Comparison of ENCODE assay signal across 25 cellular contexts in genomic region chr16:13099822-13100221, GRCh38.
"Had no signal": no experiment of that assay in that cellular context is flagged by ENCODE, and none has a peak within 500 bp of the region (broad histone marks: within the 10 kb centered on the region; RNA-seq: fewer than 3 reads in every experiment).

No MANE protein-coding gene starts in this region.

- H3K36me3 Mint-ChIP-seq: activated CD8-positive, alpha-beta memory T cell treated with anti-CD3 and anti-CD28 coated beads, Interleukin-2, amount 10 ng/mL, durations not matched to agents 7 days and 5 days; activated naive CD4-positive, alpha-beta T cell treated with anti-CD3 and anti-CD28 coated beads, Interleukin-2, amount 50 U/mL, for 72 hours had no signal

- DNase-seq: activated B cell treated with CpG ODN at 0.5 μM for 24 hours; activated CD4-positive, alpha-beta T cell treated with anti-CD3 and anti-CD28 coated beads for 36 hours; activated CD8-positive, alpha-beta memory T cell treated with anti-CD3 and anti-CD28 coated beads, Interleukin-2, amount 10 ng/mL, durations not matched to agents 7 days and 5 days; activated CD8-positive, alpha-beta T cell treated with anti-CD3 and anti-CD28 coated beads, Interleukin-2, amount 10 ng/mL, durations not matched to agents 7 days and 5 days; activated naive CD4-positive, alpha-beta T cell; activated T-cell treated with anti-CD3 and anti-CD28 coated beads, Interleukin-2, amount 50 U/mL, for 72 hours; anterior cingulate cortex; dermis blood vessel endothelial cell; effector CD4-positive, alpha-beta T cell; esophagus squamous epithelium; foreskin melanocyte; kidney glomerular epithelial cell; lower lobe of right lung; mucosa of descending colon; ovary; right lobe of liver; stimulated activated CD4-positive, alpha-beta T cell treated with anti-CD3 and anti-CD28 coated beads, Interleukin-2, amount 100 ng/mL, for 48 hours; stimulated activated naive CD4-positive, alpha-beta T cell treated with Interleukin-2 at 50 U/mL for 16 hours; T-helper 2 cell had no signal

- H3K4me1 Mint-ChIP-seq: activated B cell treated with CpG ODN at 0.5 μM for 24 hours; activated CD4-positive, alpha-beta T cell treated with anti-CD3 and anti-CD28 coated beads for 36 hours; activated CD8-positive, alpha-beta memory T cell treated with anti-CD3 and anti-CD28 coated beads, Interleukin-2, amount 10 ng/mL, durations not matched to agents 7 days and 5 days; nephron had no signal

- H2AFZ ChIP-seq: hepatocyte had no signal

- H3K9me3 ChIP-seq: esophagus squamous epithelium, lower lobe of right lung, ovary, right lobe of liver had no signal

- H3K27me3 Mint-ChIP-seq: activated B cell treated with CpG ODN at 0.5 μM for 24 hours; activated CD4-positive, alpha-beta T cell treated with anti-CD3 and anti-CD28 coated beads for 36 hours; activated CD8-positive, alpha-beta memory T cell treated with anti-CD3 and anti-CD28 coated beads, Interleukin-2, amount 10 ng/mL, durations not matched to agents 7 days and 5 days; progenitor cell of endocrine pancreas had no signal

- H3K79me2 ChIP-seq: hepatocyte had no signal

- H3K4me1 ChIP-seq: esophagus squamous epithelium, lower lobe of right lung, right lobe of liver, tibial nerve had no signal

- H3K27ac ChIP-seq: epithelial cell of prostate, esophagus squamous epithelium, hepatocyte, lower lobe of right lung, ovary, right lobe of liver, tibial nerve had no signal

- H3K4me3 ChIP-seq: esophagus squamous epithelium, hepatocyte, lower lobe of right lung, mucosa of descending colon, ovary, right lobe of liver, tibial nerve had no signal

- H3K4me3 Mint-ChIP-seq: activated B cell treated with CpG ODN at 0.5 μM for 24 hours; activated CD4-positive, alpha-beta T cell treated with anti-CD3 and anti-CD28 coated beads for 36 hours; activated CD8-positive, alpha-beta memory T cell treated with anti-CD3 and anti-CD28 coated beads, Interleukin-2, amount 10 ng/mL, durations not matched to agents 7 days and 5 days; activated CD8-positive, alpha-beta T cell treated with anti-CD3 and anti-CD28 coated beads, Interleukin-2, amount 10 ng/mL, durations not matched to agents 7 days and 5 days; activated T-cell treated with anti-CD3 and anti-CD28 coated beads, Interleukin-2, amount 50 U/mL, for 72 hours; nephron had no signal

- H3K27ac Mint-ChIP-seq: activated B cell treated with CpG ODN at 0.5 μM for 24 hours; activated CD4-positive, alpha-beta T cell treated with anti-CD3 and anti-CD28 coated beads for 36 hours; activated CD8-positive, alpha-beta memory T cell treated with anti-CD3 and anti-CD28 coated beads, Interleukin-2, amount 10 ng/mL, durations not matched to agents 7 days and 5 days; activated CD8-positive, alpha-beta T cell treated with anti-CD3 and anti-CD28 coated beads, Interleukin-2, amount 10 ng/mL, durations not matched to agents 7 days and 5 days; activated naive CD4-positive, alpha-beta T cell treated with anti-CD3 and anti-CD28 coated beads, Interleukin-2, amount 50 U/mL, for 72 hours; activated T-cell treated with anti-CD3 and anti-CD28 coated beads, Interleukin-2, amount 50 U/mL, for 72 hours; nephron; progenitor cell of endocrine pancreas had no signal

- H3K27me3 ChIP-seq: esophagus squamous epithelium, hepatocyte, ovary, right lobe of liver, tibial nerve had no signal

- H3K36me3 ChIP-seq: esophagus squamous epithelium, lower lobe of right lung, ovary, right lobe of liver, tibial nerve had no signal

- H3K4me2 ChIP-seq: hepatocyte had no signal
